In genomic region chr10:118943253-118943652, GRCh38 we compare ENCODE assay signal across 26 cellular contexts.
"Had no signal": no experiment of that assay in that cellular context is flagged by ENCODE, and none has a peak within 500 bp of the region (broad histone marks: within the 10 kb centered on the region; RNA-seq: fewer than 3 reads in every experiment).

No MANE protein-coding gene starts in this region.

- DNase-seq: activated CD4-positive, alpha-beta memory T cell treated with anti-CD3 and anti-CD28 coated beads, Interleukin-2, amount 10 ng/mL, durations not matched to agents 7 days and 5 days; activated CD4-positive, alpha-beta T cell treated with anti-CD3 and anti-CD28 coated beads for 1 hour; activated CD4-positive, alpha-beta T cell treated with anti-CD3 and anti-CD28 coated beads for 4 hours; activated CD4-positive, alpha-beta T cell treated with anti-CD3 and anti-CD28 coated beads, Interleukin-2, amount 10 ng/mL, durations not matched to agents 7 days and 5 days; activated CD4-positive, alpha-beta T cell treated with anti-CD3 and anti-CD28 coated beads, Interleukin-2, amount 50 U/mL, for 4 hours; activated CD8-positive, alpha-beta memory T cell treated with anti-CD3 and anti-CD28 coated beads, Interleukin-2, amount 50 U/mL, for 4 hours; activated effector memory CD4-positive, alpha-beta T cell treated with anti-CD3 and anti-CD28 coated beads, Interleukin-2, amount 50 U/mL, for 16 hours; activated naive CD4-positive, alpha-beta T cell treated with anti-CD3 and anti-CD28 coated beads for 36 hours; activated naive CD8-positive, alpha-beta T cell treated with anti-CD3 and anti-CD28 coated beads, Interleukin-2, amount 10 ng/mL, durations not matched to agents 7 days and 5 days; activated T-cell treated with anti-CD3 and anti-CD28 coated beads, Interleukin-2, amount 50 U/mL, for 1 hour; activated T-cell treated with anti-CD3 and anti-CD28 coated beads, Interleukin-2, amount 50 U/mL, for 48 hours; central memory CD4-positive, alpha-beta T cell; cerebellar nuclear complex; colonic mucosa; effector memory CD4-positive, alpha-beta T cell; foreskin fibroblast; T-helper 2 cell had no signal

- H3K4me3 ChIP-seq: ascending aorta, breast epithelium, cardiac muscle cell, colonic mucosa had no signal

- H3K9me3 ChIP-seq: ascending aorta, breast epithelium, colonic mucosa had no signal

- H3K4me1 ChIP-seq: ascending aorta, breast epithelium, colonic mucosa had no signal

- H3K4me1 Mint-ChIP-seq: activated naive CD4-positive, alpha-beta T cell treated with anti-CD3 and anti-CD28 coated beads, Interleukin-2, amount 50 U/mL, for 24 hours; endodermal cell had no signal

- H3K4me3 Mint-ChIP-seq: activated CD4-positive, alpha-beta memory T cell treated with anti-CD3 and anti-CD28 coated beads, Interleukin-2, amount 10 ng/mL, durations not matched to agents 7 days and 5 days; activated CD4-positive, alpha-beta T cell treated with anti-CD3 and anti-CD28 coated beads, Interleukin-2, amount 10 ng/mL, durations not matched to agents 7 days and 5 days; activated naive CD4-positive, alpha-beta T cell treated with anti-CD3 and anti-CD28 coated beads for 36 hours; activated naive CD4-positive, alpha-beta T cell treated with anti-CD3 and anti-CD28 coated beads, Interleukin-2, amount 50 U/mL, for 24 hours; activated naive CD8-positive, alpha-beta T cell treated with anti-CD3 and anti-CD28 coated beads, Interleukin-2, amount 10 ng/mL, durations not matched to agents 7 days and 5 days; activated T-helper 1 cell treated with anti-CD3 and anti-CD28 coated beads, Interleukin-12 subunit alpha, Interleukin-12 subunit beta, Interleukin-2, Interleukin-4 antibody, amounts not matched to agents 30 ng/mL and 10 ng/mL and 1 ng/mL, durations not matched to agents 14 hours and 24 hours and 36 hours; brain; endodermal cell had no signal

- H3K27ac ChIP-seq: ascending aorta, breast epithelium, cardiac muscle cell, colonic mucosa had no signal

- H3K36me3 ChIP-seq: ascending aorta, breast epithelium, cardiac muscle cell, colonic mucosa had no signal

- H3K9me3 Mint-ChIP-seq: activated CD4-positive, alpha-beta memory T cell treated with anti-CD3 and anti-CD28 coated beads, Interleukin-2, amount 10 ng/mL, durations not matched to agents 7 days and 5 days; activated CD4-positive, alpha-beta T cell treated with anti-CD3 and anti-CD28 coated beads, Interleukin-2, amount 10 ng/mL, durations not matched to agents 7 days and 5 days; activated naive CD4-positive, alpha-beta T cell treated with anti-CD3 and anti-CD28 coated beads for 36 hours; activated T-helper 1 cell treated with anti-CD3 and anti-CD28 coated beads, Interleukin-12 subunit alpha, Interleukin-12 subunit beta, Interleukin-2, Interleukin-4 antibody, amounts not matched to agents 30 ng/mL and 10 ng/mL and 1 ng/mL, durations not matched to agents 14 hours and 24 hours and 36 hours; activated T-helper 2 cell treated with anti-CD3 and anti-CD28 coated beads, Interferon-gamma antibody, Interleukin-2, Interleukin-4, amounts not matched to agents 10 μg/mL and 5 μg/mL and 100 μg/mL, durations not matched to agents 14 hours and 24 hours and 36 hours had no signal

- ATAC-seq: esophagus mucosa had no signal

- H3K27me3 ChIP-seq: ascending aorta, breast epithelium, cardiac muscle cell, colonic mucosa had no signal

- H3K36me3 Mint-ChIP-seq: activated naive CD4-positive, alpha-beta T cell treated with anti-CD3 and anti-CD28 coated beads, Interleukin-2, amount 50 U/mL, for 24 hours; activated naive CD8-positive, alpha-beta T cell treated with anti-CD3 and anti-CD28 coated beads, Interleukin-2, amount 10 ng/mL, durations not matched to agents 7 days and 5 days; brain had no signal

- H3K27ac Mint-ChIP-seq: activated CD4-positive, alpha-beta memory T cell treated with anti-CD3 and anti-CD28 coated beads, Interleukin-2, amount 10 ng/mL, durations not matched to agents 7 days and 5 days; activated CD4-positive, alpha-beta T cell treated with anti-CD3 and anti-CD28 coated beads, Interleukin-2, amount 10 ng/mL, durations not matched to agents 7 days and 5 days; activated naive CD4-positive, alpha-beta T cell treated with anti-CD3 and anti-CD28 coated beads for 36 hours; activated naive CD4-positive, alpha-beta T cell treated with anti-CD3 and anti-CD28 coated beads, Interleukin-2, amount 50 U/mL, for 24 hours; activated naive CD8-positive, alpha-beta T cell treated with anti-CD3 and anti-CD28 coated beads, Interleukin-2, amount 10 ng/mL, durations not matched to agents 7 days and 5 days; activated T-helper 1 cell treated with anti-CD3 and anti-CD28 coated beads, Interleukin-12 subunit alpha, Interleukin-12 subunit beta, Interleukin-2, Interleukin-4 antibody, amounts not matched to agents 30 ng/mL and 10 ng/mL and 1 ng/mL, durations not matched to agents 14 hours and 24 hours and 36 hours; activated T-helper 2 cell treated with anti-CD3 and anti-CD28 coated beads, Interferon-gamma antibody, Interleukin-2, Interleukin-4, amounts not matched to agents 10 μg/mL and 5 μg/mL and 100 μg/mL, durations not matched to agents 14 hours and 24 hours and 36 hours; brain; endodermal cell had no signal
